ENCODE assay signal across 1 cellular context in genomic region chr13:110359840-110360301, GRCh38.
A peak's percentile ranks its signal among the peaks of the same experiment; 100 is the strongest.
TF ChIP-seq lines count a peak whose summit lies in the region.

No MANE protein-coding gene starts in this region.

TF ChIP-seq in HEK293, 187 proteins besides CTCF, POLR2A, EP300 and RAD21 (continued from another document):
- peak; percentile 45; the same call in 1 of the 2 replicates for TF ChIP-seq PRDM4 (tag by site-specific recombination; IDR thresholded peaks at IDR 0.05)
- peak; percentile 19; the same call in 1 of the 2 replicates for TF ChIP-seq ZNF335 (tag by site-specific recombination; conservative IDR thresholded peaks at IDR 0.05)
- no peak for TF ChIP-seq ZSCAN30 (tag by site-specific recombination; IDR thresholded peaks at IDR 0.05)
- TF ChIP-seq SCRT2 (tag by site-specific recombination; IDR thresholded peaks at IDR 0.05) = 0 out of 2 replicates have a peak, but pooled peaks have one; percentile 46
- peak; percentile 80 for TF ChIP-seq ZBTB6 (tag by site-specific recombination; IDR thresholded peaks at IDR 0.05)
- TF ChIP-seq PRDM6 (tag by site-specific recombination; IDR thresholded peaks at IDR 0.05) = peak; percentile 76
- TF ChIP-seq PRDM10 (tag by site-specific recombination; IDR thresholded peaks at IDR 0.05) = peak; percentile 54
- TF ChIP-seq ZNF521 (tag by site-specific recombination; IDR thresholded peaks at IDR 0.05) = no peak
- TF ChIP-seq ZBTB17 (tag by site-specific recombination; IDR thresholded peaks at IDR 0.05) = peak; percentile 76
- TF ChIP-seq ZNF600 (tag by site-specific recombination; IDR thresholded peaks at IDR 0.05) = peak; percentile 76
- TF ChIP-seq ZNF239 (tag by site-specific recombination; IDR thresholded peaks at IDR 0.05) = no peak
